Comparison of ENCODE assay signal across 1 cellular context in genomic region chr10:63628526-63629362, GRCh38.
TF ChIP-seq lines count a peak whose summit lies in the region.

No MANE protein-coding gene starts in this region.

TF ChIP-seq in HepG2, 621 proteins besides CTCF, POLR2A, EP300 and RAD21 (continued from another document):
- TF ChIP-seq ZXDC (CRISPR knock-in tag; IDR thresholded peaks at IDR 0.05): no peak
- peak; percentile 24; the same call in 1 of the 2 replicates for TF ChIP-seq ELF3 (CRISPR knock-in tag; IDR thresholded peaks at IDR 0.05)
- 0 out of 2 replicates have a peak, but pooled peaks have one; percentile 10 for TF ChIP-seq BCL6 (CRISPR knock-in tag; IDR thresholded peaks at IDR 0.05)
- TF ChIP-seq ZNF775 (CRISPR knock-in tag; IDR thresholded peaks at IDR 0.05; ENCODE audit: borderline replicate concordance): 0 out of 2 replicates have a peak, but pooled peaks have one; percentile 43
- TF ChIP-seq, protein P1, sequence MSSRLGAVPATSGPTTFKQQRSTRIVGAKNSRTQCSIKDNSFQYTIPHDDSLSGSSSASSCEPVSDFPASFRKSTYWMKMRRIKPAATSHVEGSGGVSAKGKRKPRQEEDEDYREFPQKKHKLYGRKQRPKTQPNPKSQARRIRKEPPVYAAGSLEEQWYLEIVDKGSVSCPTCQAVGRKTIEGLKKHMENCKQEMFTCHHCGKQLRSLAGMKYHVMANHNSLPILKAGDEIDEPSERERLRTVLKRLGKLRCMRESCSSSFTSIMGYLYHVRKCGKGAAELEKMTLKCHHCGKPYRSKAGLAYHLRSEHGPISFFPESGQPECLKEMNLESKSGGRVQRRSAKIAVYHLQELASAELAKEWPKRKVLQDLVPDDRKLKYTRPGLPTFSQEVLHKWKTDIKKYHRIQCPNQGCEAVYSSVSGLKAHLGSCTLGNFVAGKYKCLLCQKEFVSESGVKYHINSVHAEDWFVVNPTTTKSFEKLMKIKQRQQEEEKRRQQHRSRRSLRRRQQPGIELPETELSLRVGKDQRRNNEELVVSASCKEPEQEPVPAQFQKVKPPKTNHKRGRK (CRISPR knock-in tag; IDR thresholded peaks at IDR 0.05): no peak
- TF ChIP-seq NR2F6 (IDR thresholded peaks at IDR 0.05): no peak
- no peak for TF ChIP-seq NR2F6 (CRISPR knock-in tag; IDR thresholded peaks at IDR 0.05)
- TF ChIP-seq ZNF33B (CRISPR knock-in tag; IDR thresholded peaks at IDR 0.05): no peak
- no peak for TF ChIP-seq MED8 (CRISPR knock-in tag; IDR thresholded peaks at IDR 0.05; ENCODE audit: insufficient replicate concordance)
- TF ChIP-seq POLR2G (IDR thresholded peaks at IDR 0.05; ENCODE audit: low read depth, low read length): no peak
- no peak for TF ChIP-seq ZNF546 (CRISPR knock-in tag; conservative IDR thresholded peaks at IDR 0.05)
- TF ChIP-seq, protein P2, sequence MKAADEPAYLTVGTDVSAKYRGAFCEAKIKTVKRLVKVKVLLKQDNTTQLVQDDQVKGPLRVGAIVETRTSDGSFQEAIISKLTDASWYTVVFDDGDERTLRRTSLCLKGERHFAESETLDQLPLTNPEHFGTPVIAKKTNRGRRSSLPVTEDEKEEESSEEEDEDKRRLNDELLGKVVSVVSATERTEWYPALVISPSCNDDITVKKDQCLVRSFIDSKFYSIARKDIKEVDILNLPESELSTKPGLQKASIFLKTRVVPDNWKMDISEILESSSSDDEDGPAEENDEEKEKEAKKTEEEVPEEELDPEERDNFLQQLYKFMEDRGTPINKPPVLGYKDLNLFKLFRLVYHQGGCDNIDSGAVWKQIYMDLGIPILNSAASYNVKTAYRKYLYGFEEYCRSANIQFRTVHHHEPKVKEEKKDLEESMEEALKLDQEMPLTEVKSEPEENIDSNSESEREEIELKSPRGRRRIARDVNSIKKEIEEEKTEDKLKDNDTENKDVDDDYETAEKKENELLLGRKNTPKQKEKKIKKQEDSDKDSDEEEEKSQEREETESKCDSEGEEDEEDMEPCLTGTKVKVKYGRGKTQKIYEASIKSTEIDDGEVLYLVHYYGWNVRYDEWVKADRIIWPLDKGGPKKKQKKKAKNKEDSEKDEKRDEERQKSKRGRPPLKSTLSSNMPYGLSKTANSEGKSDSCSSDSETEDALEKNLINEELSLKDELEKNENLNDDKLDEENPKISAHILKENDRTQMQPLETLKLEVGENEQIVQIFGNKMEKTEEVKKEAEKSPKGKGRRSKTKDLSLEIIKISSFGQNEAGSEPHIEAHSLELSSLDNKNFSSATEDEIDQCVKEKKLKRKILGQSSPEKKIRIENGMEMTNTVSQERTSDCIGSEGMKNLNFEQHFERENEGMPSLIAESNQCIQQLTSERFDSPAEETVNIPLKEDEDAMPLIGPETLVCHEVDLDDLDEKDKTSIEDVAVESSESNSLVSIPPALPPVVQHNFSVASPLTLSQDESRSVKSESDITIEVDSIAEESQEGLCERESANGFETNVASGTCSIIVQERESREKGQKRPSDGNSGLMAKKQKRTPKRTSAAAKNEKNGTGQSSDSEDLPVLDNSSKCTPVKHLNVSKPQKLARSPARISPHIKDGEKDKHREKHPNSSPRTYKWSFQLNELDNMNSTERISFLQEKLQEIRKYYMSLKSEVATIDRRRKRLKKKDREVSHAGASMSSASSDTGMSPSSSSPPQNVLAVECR (CRISPR knock-in tag; IDR thresholded peaks at IDR 0.05; ENCODE audit: borderline replicate concordance): no peak
- TF ChIP-seq ZFX (CRISPR knock-in tag; IDR thresholded peaks at IDR 0.05; ENCODE audit: low read depth): 0 out of 2 replicates have a peak, but pooled peaks have one; percentile 1
- no peak for TF ChIP-seq PAWR (CRISPR knock-in tag; IDR thresholded peaks at IDR 0.05; ENCODE audit: borderline replicate concordance)
- TF ChIP-seq, protein P3, sequence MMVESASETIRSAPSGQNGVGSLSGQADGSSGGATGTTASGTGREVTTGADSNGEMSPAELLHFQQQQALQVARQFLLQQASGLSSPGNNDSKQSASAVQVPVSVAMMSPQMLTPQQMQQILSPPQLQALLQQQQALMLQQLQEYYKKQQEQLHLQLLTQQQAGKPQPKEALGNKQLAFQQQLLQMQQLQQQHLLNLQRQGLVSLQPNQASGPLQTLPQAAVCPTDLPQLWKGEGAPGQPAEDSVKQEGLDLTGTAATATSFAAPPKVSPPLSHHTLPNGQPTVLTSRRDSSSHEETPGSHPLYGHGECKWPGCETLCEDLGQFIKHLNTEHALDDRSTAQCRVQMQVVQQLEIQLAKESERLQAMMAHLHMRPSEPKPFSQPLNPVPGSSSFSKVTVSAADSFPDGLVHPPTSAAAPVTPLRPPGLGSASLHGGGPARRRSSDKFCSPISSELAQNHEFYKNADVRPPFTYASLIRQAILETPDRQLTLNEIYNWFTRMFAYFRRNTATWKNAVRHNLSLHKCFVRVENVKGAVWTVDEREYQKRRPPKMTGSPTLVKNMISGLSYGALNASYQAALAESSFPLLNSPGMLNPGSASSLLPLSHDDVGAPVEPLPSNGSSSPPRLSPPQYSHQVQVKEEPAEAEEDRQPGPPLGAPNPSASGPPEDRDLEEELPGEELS (CRISPR knock-in tag; IDR thresholded peaks at IDR 0.05): 0 out of 2 replicates have a peak, but pooled peaks have one; percentile 25
- TF ChIP-seq MIER2 (CRISPR knock-in tag; IDR thresholded peaks at IDR 0.05): no peak
- TF ChIP-seq CBFB (CRISPR knock-in tag; IDR thresholded peaks at IDR 0.05): 0 out of 2 replicates have a peak, but pooled peaks have one; percentile 1
- no peak for TF ChIP-seq AGO2 (optimal IDR thresholded peaks at IDR 0.05; ENCODE audit: low read depth, low read length)
- TF ChIP-seq PHF20 (CRISPR knock-in tag; IDR thresholded peaks at IDR 0.05): no peak
- no peak for TF ChIP-seq ZNF432 (CRISPR knock-in tag; IDR thresholded peaks at IDR 0.05; ENCODE audit: borderline replicate concordance)
- TF ChIP-seq, protein P4, sequence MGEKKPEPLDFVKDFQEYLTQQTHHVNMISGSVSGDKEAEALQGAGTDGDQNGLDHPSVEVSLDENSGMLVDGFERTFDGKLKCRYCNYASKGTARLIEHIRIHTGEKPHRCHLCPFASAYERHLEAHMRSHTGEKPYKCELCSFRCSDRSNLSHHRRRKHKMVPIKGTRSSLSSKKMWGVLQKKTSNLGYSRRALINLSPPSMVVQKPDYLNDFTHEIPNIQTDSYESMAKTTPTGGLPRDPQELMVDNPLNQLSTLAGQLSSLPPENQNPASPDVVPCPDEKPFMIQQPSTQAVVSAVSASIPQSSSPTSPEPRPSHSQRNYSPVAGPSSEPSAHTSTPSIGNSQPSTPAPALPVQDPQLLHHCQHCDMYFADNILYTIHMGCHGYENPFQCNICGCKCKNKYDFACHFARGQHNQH (CRISPR knock-in tag; IDR thresholded peaks at IDR 0.05): no peak
- no peak for TF ChIP-seq ZNF205 (CRISPR knock-in tag; IDR thresholded peaks at IDR 0.05)
- TF ChIP-seq NCOR1 (IDR thresholded peaks at IDR 0.05; ENCODE audit: borderline replicate concordance, low read length): no peak
- TF ChIP-seq, protein P5, sequence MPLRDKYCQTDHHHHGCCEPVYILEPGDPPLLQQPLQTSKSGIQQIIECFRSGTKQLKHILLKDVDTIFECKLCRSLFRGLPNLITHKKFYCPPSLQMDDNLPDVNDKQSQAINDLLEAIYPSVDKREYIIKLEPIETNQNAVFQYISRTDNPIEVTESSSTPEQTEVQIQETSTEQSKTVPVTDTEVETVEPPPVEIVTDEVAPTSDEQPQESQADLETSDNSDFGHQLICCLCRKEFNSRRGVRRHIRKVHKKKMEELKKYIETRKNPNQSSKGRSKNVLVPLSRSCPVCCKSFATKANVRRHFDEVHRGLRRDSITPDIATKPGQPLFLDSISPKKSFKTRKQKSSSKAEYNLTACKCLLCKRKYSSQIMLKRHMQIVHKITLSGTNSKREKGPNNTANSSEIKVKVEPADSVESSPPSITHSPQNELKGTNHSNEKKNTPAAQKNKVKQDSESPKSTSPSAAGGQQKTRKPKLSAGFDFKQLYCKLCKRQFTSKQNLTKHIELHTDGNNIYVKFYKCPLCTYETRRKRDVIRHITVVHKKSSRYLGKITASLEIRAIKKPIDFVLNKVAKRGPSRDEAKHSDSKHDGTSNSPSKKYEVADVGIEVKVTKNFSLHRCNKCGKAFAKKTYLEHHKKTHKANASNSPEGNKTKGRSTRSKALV (CRISPR knock-in tag; IDR thresholded peaks at IDR 0.05): 0 out of 2 replicates have a peak, but pooled peaks have one; percentile 11
- peak; percentile 18; the same call in 1 of the 2 replicates for TF ChIP-seq ARID2 (CRISPR knock-in tag; IDR thresholded peaks at IDR 0.05; ENCODE audit: borderline replicate concordance)
- TF ChIP-seq FUBP1 (CRISPR knock-in tag; IDR thresholded peaks at IDR 0.05; ENCODE audit: borderline replicate concordance): no peak
- TF ChIP-seq ZNF136 (CRISPR knock-in tag; IDR thresholded peaks at IDR 0.05; ENCODE audit: low read depth): 0 out of 2 replicates have a peak, but pooled peaks have one; percentile 14
- TF ChIP-seq NR2C2 (CRISPR knock-in tag; IDR thresholded peaks at IDR 0.05; ENCODE audit: borderline replicate concordance): 0 out of 2 replicates have a peak, but pooled peaks have one; percentile 7
- TF ChIP-seq, protein P6, sequence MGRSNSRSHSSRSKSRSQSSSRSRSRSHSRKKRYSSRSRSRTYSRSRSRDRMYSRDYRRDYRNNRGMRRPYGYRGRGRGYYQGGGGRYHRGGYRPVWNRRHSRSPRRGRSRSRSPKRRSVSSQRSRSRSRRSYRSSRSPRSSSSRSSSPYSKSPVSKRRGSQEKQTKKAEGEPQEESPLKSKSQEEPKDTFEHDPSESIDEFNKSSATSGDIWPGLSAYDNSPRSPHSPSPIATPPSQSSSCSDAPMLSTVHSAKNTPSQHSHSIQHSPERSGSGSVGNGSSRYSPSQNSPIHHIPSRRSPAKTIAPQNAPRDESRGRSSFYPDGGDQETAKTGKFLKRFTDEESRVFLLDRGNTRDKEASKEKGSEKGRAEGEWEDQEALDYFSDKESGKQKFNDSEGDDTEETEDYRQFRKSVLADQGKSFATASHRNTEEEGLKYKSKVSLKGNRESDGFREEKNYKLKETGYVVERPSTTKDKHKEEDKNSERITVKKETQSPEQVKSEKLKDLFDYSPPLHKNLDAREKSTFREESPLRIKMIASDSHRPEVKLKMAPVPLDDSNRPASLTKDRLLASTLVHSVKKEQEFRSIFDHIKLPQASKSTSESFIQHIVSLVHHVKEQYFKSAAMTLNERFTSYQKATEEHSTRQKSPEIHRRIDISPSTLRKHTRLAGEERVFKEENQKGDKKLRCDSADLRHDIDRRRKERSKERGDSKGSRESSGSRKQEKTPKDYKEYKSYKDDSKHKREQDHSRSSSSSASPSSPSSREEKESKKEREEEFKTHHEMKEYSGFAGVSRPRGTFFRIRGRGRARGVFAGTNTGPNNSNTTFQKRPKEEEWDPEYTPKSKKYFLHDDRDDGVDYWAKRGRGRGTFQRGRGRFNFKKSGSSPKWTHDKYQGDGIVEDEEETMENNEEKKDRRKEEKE (IDR thresholded peaks at IDR 0.05): no peak
- TF ChIP-seq ZC3H4 (CRISPR knock-in tag; IDR thresholded peaks at IDR 0.05; ENCODE audit: borderline replicate concordance): no peak
- no peak for TF ChIP-seq ZNF34 (CRISPR knock-in tag; IDR thresholded peaks at IDR 0.05; ENCODE audit: borderline replicate concordance)
- TF ChIP-seq ATF4 (CRISPR knock-in tag; IDR thresholded peaks at IDR 0.05): no peak
- TF ChIP-seq ZNF326 (CRISPR knock-in tag; IDR thresholded peaks at IDR 0.05; ENCODE audit: borderline replicate concordance): no peak
- TF ChIP-seq ZFYVE20 (CRISPR knock-in tag; IDR thresholded peaks at IDR 0.05; ENCODE audit: borderline replicate concordance, low read depth): no peak
